Comparison of ENCODE assay signal across 20 cellular contexts in genomic region chr2:38698604-38699003, GRCh38.
"Had no signal": no experiment of that assay in that cellular context is flagged by ENCODE, and none has a peak within 500 bp of the region (broad histone marks: within the 10 kb centered on the region; RNA-seq: fewer than 3 reads in every experiment).

No MANE protein-coding gene starts in this region.

- DNase-seq: activated CD4-positive, alpha-beta T cell treated with anti-CD3 and anti-CD28 coated beads, Interleukin-2, amount 50 U/mL, for 48 hours; activated CD8-positive, alpha-beta memory T cell treated with anti-CD3 and anti-CD28 coated beads, Interleukin-2, amount 50 U/mL, for 4 hours; activated naive CD8-positive, alpha-beta T cell treated with anti-CD3 and anti-CD28 coated beads, Interleukin-2, amount 10 ng/mL, durations not matched to agents 7 days and 5 days; amygdala; foreskin melanocyte; glutamatergic neuron; hypothalamus; midbrain; stimulated activated CD4-positive, alpha-beta T cell treated with anti-CD3 and anti-CD28 coated beads, Interleukin-4, amount 100 ng/mL, for 1 hour; stomach; T1000; trophoblast cell had no signal

- H3K9me3 ChIP-seq: stomach, vagina had no signal

- H3K36me3 ChIP-seq: cardiac muscle cell, vagina had no signal

- H3K27ac Mint-ChIP-seq: activated naive CD8-positive, alpha-beta T cell treated with anti-CD3 and anti-CD28 coated beads, Interleukin-2, amount 10 ng/mL, durations not matched to agents 7 days and 5 days; nephron had no signal

- H3K4me1 ChIP-seq: parathyroid adenoma, vagina had no signal

- H3K4me3 ChIP-seq: cardiac muscle cell, smooth muscle cell, stomach, vagina had no signal

- H3K27ac ChIP-seq: cardiac muscle cell, parathyroid adenoma, stomach, vagina had no signal

- H2AFZ ChIP-seq: parathyroid adenoma had no signal

- H3K4me3 Mint-ChIP-seq: activated naive CD8-positive, alpha-beta T cell treated with anti-CD3 and anti-CD28 coated beads, Interleukin-2, amount 10 ng/mL, durations not matched to agents 7 days and 5 days; nephron had no signal

- H3K9me3 Mint-ChIP-seq: nephron had no signal

- H3K27me3 ChIP-seq: cardiac muscle cell, stomach, vagina had no signal

- H3K9ac ChIP-seq: parathyroid adenoma had no signal

- ATAC-seq: activated CD4-positive, CD25-positive, alpha-beta regulatory T cell treated with anti-CD3 and anti-CD28 coated beads, Interleukin-2, amount 50 U/mL, for 24 hours; left lobe of liver; sciatic nerve had no signal

- H3K4me2 ChIP-seq: smooth muscle cell had no signal

- H3K27me3 Mint-ChIP-seq: activated naive CD8-positive, alpha-beta T cell treated with anti-CD3 and anti-CD28 coated beads, Interleukin-2, amount 10 ng/mL, durations not matched to agents 7 days and 5 days had no signal
